ENCODE assay signal across 22 cellular contexts in genomic region chr14:49545716-49546115, GRCh38. TPM values are rescaled to one million over a fixed set of nuclear protein-coding genes. Genes with fewer than 3 reads are reported as not detected.
DNase-seq lines count a peak whose midpoint lies in the region; ATAC-seq, FAIRE-seq and TF ChIP-seq lines count a peak whose summit lies in the region.
"Had no signal": no experiment of that assay in that cellular context is flagged by ENCODE, and none has a peak within 500 bp of the region (broad histone marks: within the 10 kb centered on the region; RNA-seq: fewer than 3 reads in every experiment).

No MANE protein-coding gene starts in this region.

- no peak overlapping the region for H2BK15ac ChIP-seq in H1 (ENCODE audit: low read length)

- no peaks in the 10 kb centered on the region for H3F3A ChIP-seq in GM23338 (replicated peaks; ENCODE audit: low read depth)

- H3K36me3 ChIP-seq in GM23338 (ENCODE audit: insufficient read depth) (peaks cover 5% of the 10 kb centered on the region; the same call in 1 of the 2 replicates), H1 (ENCODE audit: control insufficient read depth in 2 of 4, insufficient read depth in 4 of 4, low read length in 3 of 4) (peaks cover 0 to 5% (median 0%) of the 10 kb centered on the region in 4 experiments; a peak in 2 of 8 replicates), parathyroid adenoma (ENCODE audit: control insufficient read depth, insufficient read depth, low read length) (no peaks in the 10 kb centered on the region), right lobe of liver (no peaks in the 10 kb centered on the region)

- no peak overlapping the region for H4K5ac ChIP-seq in H1 (ENCODE audit: insufficient read length, low read depth, low read length)

- no peaks in the 10 kb centered on the region for H3K9me2 ChIP-seq in GM23338 (ENCODE audit: insufficient read depth)

- H3K36me3 Mint-ChIP-seq in GM23338 (ENCODE audit: low read depth), result peaks cover 21% of the 10 kb centered on the region
- H3K36me3 Mint-ChIP-seq: CD8-positive, alpha-beta T cell had no signal

- H2AK5ac ChIP-seq in H1 (ENCODE audit: low read depth, low read length), result no peak overlapping the region

- H2BK12ac ChIP-seq in H1 (ENCODE audit: low read depth, low read length), result no peak overlapping the region

- H4K20me1 ChIP-seq in GM23338 (replicated peaks; ENCODE audit: insufficient read depth) (no peaks in the 10 kb centered on the region), H1 (replicated peaks in 1 of 2; ENCODE audit: control insufficient read depth in 1 of 2, insufficient read depth in 2 of 2, low read length in 2 of 2) (no peaks in the 10 kb centered on the region)
- H4K20me1 ChIP-seq: BLaER1 treated with 17β-estradiol and CSF1 and Interleukin-3, amounts not matched to agents 10 nM and 100 nM had no signal

- H3K4me1 Mint-ChIP-seq in GM23338, result peaks cover 25% of the 10 kb centered on the region
- H3K4me1 Mint-ChIP-seq: B cell had no signal

- DNase-seq in GM23338 (ENCODE audit: low spot score) (peak; percentile 40), H1 (ENCODE audit: low read depth in 1 of 2, low spot score in 2 of 2) (no peak), iPS-NIHi11 (ENCODE audit: low spot score) (peak; percentile 23), left ventricle myocardium superior (no peak), D721Med (ENCODE audit: insufficient read length, low spot score) (no peak), right lobe of liver (no peak)
- DNase-seq: Calu3; CD8-positive, alpha-beta T cell; DMS 273 treated with DMSO at 0.1 percent for 48 hours; DMS53; DND-41; EL; HCEC 1CT; IMR-90 had no signal

- intact Hi-C loops in left ventricle myocardium superior (cut with micrococcal nuclease) (no loop called here), right lobe of liver (cut with DNase I) (no loop called here)

- H3K27ac ChIP-seq in GM23338 (ENCODE audit: low read depth) (no peak overlapping the region), H1 (ENCODE audit: low read depth, low read length) (no peak overlapping the region), parathyroid adenoma (no peak overlapping the region), right lobe of liver (no peak overlapping the region)
- H3K27ac ChIP-seq: BLaER1 treated with 17β-estradiol and CSF1 and Interleukin-3, amounts not matched to agents 10 nM and 100 nM had no signal

- H3K27me3 Mint-ChIP-seq in GM23338 (ENCODE audit: insufficient read depth, low read depth, poor library complexity), result peaks cover 2% of the 10 kb centered on the region

- FAIRE-seq in H1 (lab: Jason Lieb, UNC) (no peak), D721Med (lab: Jason Lieb, UNC) (no peak)
- FAIRE-seq: G401.6, GM12891, GM18507, HTR-8/SVneo, K562 had no signal

- H2AFZ ChIP-seq in GM23338 (no peak overlapping the region), H1 (ENCODE audit: low read length) (no peak overlapping the region), parathyroid adenoma (peak overlapping the region; percentile 29)

- no peak overlapping the region for H3K18ac ChIP-seq in H1 (ENCODE audit: extremely low read depth, low read length)

- H3K23me2 ChIP-seq in H1 (ENCODE audit: low read depth, low read length), result no peaks in the 10 kb centered on the region; the same call in 1 of the 2 replicates

- H3K9ac ChIP-seq in H1 (replicated peaks in 1 of 4; ENCODE audit: extremely low read depth in 1 of 4, low read depth in 3 of 4, low read length in 3 of 4) (no peak overlapping the region), parathyroid adenoma (no peak overlapping the region)
- H3K9ac ChIP-seq: BLaER1 treated with 17β-estradiol and CSF1 and Interleukin-3, amounts not matched to agents 10 nM and 100 nM had no signal

- CTCF ChIA-PET in H1 (lab: Charles Lee; ENCODE audit: partially characterized antibody), result interaction anchor here (0.7 to 1.3 kb wide), 4 partner anchors 9 to 84 kb away, joined by 3 to 6 read pairs (median 3); no protein-coding TSS in a partner anchor

- TF ChIP-seq EP300 in H1 (IDR thresholded peaks at IDR 0.05; ENCODE audit: borderline replicate concordance in 1 of 2, low read depth in 2 of 2, low read length in 2 of 2), result no peak

- POLR2A ChIA-PET in H1 (lab: Charles Lee; ENCODE audit: partially characterized antibody), result interaction anchor here (1.8 kb wide), 1 partner anchor 39 kb away, joined by 8 read pairs; no protein-coding TSS in a partner anchor

- H3K4me3 Mint-ChIP-seq in GM23338, result no peak overlapping the region
- H3K4me3 Mint-ChIP-seq: B cell; CD8-positive, alpha-beta T cell had no signal

- H2BK5ac ChIP-seq in H1 (ENCODE audit: low read depth, low read length), result no peak overlapping the region

- H3K4me2 ChIP-seq in GM23338 (no peak overlapping the region), H1 (ENCODE audit: insufficient read depth in 1 of 2, low read depth in 2 of 2, low read length in 2 of 2) (no peak overlapping the region), parathyroid adenoma (ENCODE audit: low read length) (no peak overlapping the region)
- H3K4me2 ChIP-seq: BLaER1 treated with 17β-estradiol and CSF1 and Interleukin-3, amounts not matched to agents 10 nM and 100 nM had no signal

- no peak overlapping the region for H3K4ac ChIP-seq in H1 (replicated peaks; ENCODE audit: insufficient read length, low read depth, low read length)

- H3K9me3 ChIP-seq in H1 (ENCODE audit: insufficient read depth in 2 of 2, low read depth in 1 of 2, low read length in 1 of 2), result peaks cover 9 to 10% of the 10 kb centered on the region in 2 experiments; a peak in 3 of 4 replicates
- H3K9me3 ChIP-seq in parathyroid adenoma (ENCODE audit: control insufficient read depth, low read length), result no peaks in the 10 kb centered on the region
- H3K9me3 ChIP-seq in right lobe of liver, result no peaks in the 10 kb centered on the region

- H3K27ac Mint-ChIP-seq in GM23338, result no peak overlapping the region
- H3K27ac Mint-ChIP-seq: B cell; CD8-positive, alpha-beta T cell had no signal

- no peak overlapping the region for H2BK20ac ChIP-seq in H1 (ENCODE audit: low read length)

- H3K79me1 ChIP-seq in H1 (ENCODE audit: low read depth, low read length), result no peaks in the 10 kb centered on the region

- H3K14ac ChIP-seq in H1 (ENCODE audit: insufficient read length), result no peak overlapping the region

- no peak for TF ChIP-seq RAD21 in H1 (IDR thresholded peaks at IDR 0.05 in 1 of 2, conservative IDR thresholded peaks at IDR 0.05 in 1 of 2; ENCODE audit: low read depth in 2 of 2, low read length in 2 of 2)

- no peak overlapping the region for H4K8ac ChIP-seq in H1 (ENCODE audit: extremely low read depth, insufficient read depth, low read length)

- H4K91ac ChIP-seq in H1 (replicated peaks; ENCODE audit: insufficient read length, low read length), result peak overlapping the region; percentile 7

- H3K56ac ChIP-seq in H1 (replicated peaks; ENCODE audit: insufficient read length, low read depth, low read length), result no peak overlapping the region

- H3K79me2 ChIP-seq in GM23338 (replicated peaks; ENCODE audit: insufficient read depth) (no peaks in the 10 kb centered on the region), H1 (ENCODE audit: control insufficient read depth in 1 of 2, insufficient read depth in 2 of 2, low read length in 2 of 2) (no peaks in the 10 kb centered on the region), parathyroid adenoma (no peaks in the 10 kb centered on the region)

- H3K23ac ChIP-seq in H1 (ENCODE audit: insufficient read length), result no peak overlapping the region

- H3K9me3 Mint-ChIP-seq in GM23338, result peaks cover 18% of the 10 kb centered on the region
- H3K9me3 Mint-ChIP-seq: CD8-positive, alpha-beta T cell had no signal

- TF ChIP-seq POLR2A in H1 (IDR thresholded peaks at IDR 0.05; ENCODE audit: control extremely low read depth in 1 of 2, low read depth in 2 of 2, low read length in 2 of 2) (no peak), right lobe of liver (IDR thresholded peaks at IDR 0.05) (no peak)

- peak; percentile 19; the same call in 1 of the 3 replicates for ATAC-seq in GM23338
- no peak for ATAC-seq in left ventricle myocardium superior
- ATAC-seq in right lobe of liver, result no peak
- ATAC-seq: CD8-positive, alpha-beta T cell; K562 had no signal

- H3K4me3 ChIP-seq in GM23338, result no peak overlapping the region
- H3K4me3 ChIP-seq in H1 (ENCODE audit: extremely low read depth in 1 of 4, insufficient read depth in 2 of 4, low read depth in 3 of 4, low read length in 4 of 4), result no peak overlapping the region
- no peak overlapping the region for H3K4me3 ChIP-seq in parathyroid adenoma (ENCODE audit: low read depth, low read length)
- H3K4me3 ChIP-seq in right lobe of liver, result no peak overlapping the region
- H3K4me3 ChIP-seq: BLaER1 treated with 17β-estradiol and CSF1 and Interleukin-3, amounts not matched to agents 10 nM and 100 nM; K562 had no signal

- TF ChIP-seq CTCF in GM23338 (conservative IDR thresholded peaks at IDR 0.05; ENCODE audit: low read depth in 2 of 2) (no peak), H1 (IDR thresholded peaks at IDR 0.05; ENCODE audit: control extremely low read depth in 1 of 3, insufficient read depth in 1 of 3, low read depth in 1 of 3, low read length in 3 of 3) (no peak), parathyroid adenoma (IDR thresholded peaks at IDR 0.05) (no peak), D721Med (IDR thresholded peaks at IDR 0.05; ENCODE audit: insufficient read depth, missing control alignments) (no peak), right lobe of liver (IDR thresholded peaks at IDR 0.05) (no peak)

- 90% methylated on average over 3 of the region's 3 CpGs; no CpG with 5 or more reads in 1 of the 2 experiments for WGBS in H1 (ENCODE audit: extremely low coverage in 1 of 2, insufficient coverage in 1 of 2, insufficient read length in 1 of 2, insufficient replicate concordance in 2 of 2, low coverage in 1 of 2, low lambda C conversion rate in 2 of 2, missing lambda C conversion rate in 1 of 2), 2 experiments
- 92% methylated on average over 3 of the region's 3 CpGs for WGBS in right lobe of liver (ENCODE audit: insufficient coverage, low coverage, low lambda C conversion rate, missing lambda C conversion rate)

- H3K27me3 ChIP-seq in GM23338 (ENCODE audit: insufficient read depth) (no peaks in the 10 kb centered on the region), H1 (replicated peaks in 1 of 4; ENCODE audit: control insufficient read depth in 3 of 4, extremely low read depth in 1 of 4, insufficient read depth in 3 of 4, low read length in 3 of 4) (no peaks in the 10 kb centered on the region), parathyroid adenoma (ENCODE audit: control insufficient read depth, insufficient read depth, low read length) (no peaks in the 10 kb centered on the region), right lobe of liver (no peaks in the 10 kb centered on the region)
- H3K27me3 ChIP-seq: BLaER1 treated with 17β-estradiol and CSF1 and Interleukin-3, amounts not matched to agents 10 nM and 100 nM had no signal

- H2BK120ac ChIP-seq in H1 (replicated peaks; ENCODE audit: low read depth, low read length), result no peak overlapping the region

- H3K4me1 ChIP-seq in GM23338 (ENCODE audit: insufficient read depth), result peaks cover 18% of the 10 kb centered on the region
- peaks cover 0 to 9% (median 5%) of the 10 kb centered on the region in 4 experiments; a peak in 3 of 7 replicates for H3K4me1 ChIP-seq in H1 (replicated peaks in 1 of 4; ENCODE audit: control insufficient read depth in 3 of 4, insufficient read depth in 4 of 4, low read length in 3 of 4)
- peaks cover 13% of the 10 kb centered on the region for H3K4me1 ChIP-seq in parathyroid adenoma
- peaks cover 0 to 13% (median 6%) of the 10 kb centered on the region in 4 donors for H3K4me1 ChIP-seq in right lobe of liver
- H3K4me1 ChIP-seq: BLaER1 treated with 17β-estradiol and CSF1 and Interleukin-3, amounts not matched to agents 10 nM and 100 nM had no signal

RNA-seq across cellular contexts. Expression of gene RPS29, which starts 40.5 kb away (rescaled TPM):
- 2,294 and 3,734 TPM in 2 replicates for total RNA-seq in GM23338 (2014; rRNA removed; shearing (Covaris generic))
- polyA plus RNA-seq in GM23338 (2016; fragmentation: Nextera tagmentation; extraction: Ambion mirVana) (2,556 and 2,560 TPM in 2 replicates), H1 (2011; rRNA removed) (23,165 and 25,452 TPM in 2 replicates)
- total RNA-seq in H1 (2021; fragmentation: NEBNext Ultra II Directional; extraction: Animal tissue kit (Norgen Biotek cat#: 25700)), result 2,193 and 2,231 TPM in 2 replicates
- polyA plus RNA-seq in H1 (2011; cell fraction: cytosol; rRNA removed), result 9,180 TPM
- polyA plus RNA-seq in H1 (2011; cell fraction: nucleus; rRNA removed), result 3,431 TPM
- polyA plus RNA-seq in H1 (2012, experiment 1 of 2), result 5,698 to 10,591 TPM (median 8,160 TPM) in 4 replicates
- polyA plus RNA-seq in H1 (2012, experiment 2 of 2), result 10,886 TPM
- 22,481 TPM for polyA plus RNA-seq in H1 (2013, experiment 1 of 2)
- 21,829 TPM for polyA plus RNA-seq in H1 (2013, experiment 2 of 2)
- 587 and 772 TPM in 2 replicates for polyA minus RNA-seq in H1 (2011; rRNA and poly(A)+ RNA removed)
- polyA minus RNA-seq in H1 (2011; cell fraction: cytosol; rRNA and poly(A)+ RNA removed), result 613 TPM
- 1,083 TPM for polyA minus RNA-seq in H1 (2011; cell fraction: nucleus; rRNA and poly(A)+ RNA removed)
- total RNA-seq in left ventricle myocardium superior (791 TPM), right lobe of liver (1,000 to 10,000 TPM in 2 of 6 experiments, 100 to 1,000 TPM in 4; 431 to 1,761 (median 531) TPM)

RNA-seq across cellular contexts. Expression of gene LRR1, which starts 53.0 kb away (rescaled TPM):
- 27.8 and 31.8 TPM in 2 replicates for total RNA-seq in GM23338 (2014; rRNA removed; shearing (Covaris generic))
- polyA plus RNA-seq in GM23338 (2016; fragmentation: Nextera tagmentation; extraction: Ambion mirVana) (37.7 and 41.9 TPM in 2 replicates), H1 (2011; rRNA removed) (17.9 and 30.7 TPM in 2 replicates)
- total RNA-seq in H1 (2021; fragmentation: NEBNext Ultra II Directional; extraction: Animal tissue kit (Norgen Biotek cat#: 25700)), result 37.5 and 37.7 TPM in 2 replicates
- polyA plus RNA-seq in H1 (2011; cell fraction: cytosol; rRNA removed), result 25.5 TPM
- polyA plus RNA-seq in H1 (2011; cell fraction: nucleus; rRNA removed), result 23.5 TPM
- polyA plus RNA-seq in H1 (2012, experiment 1 of 2), result 20.3 to 30.6 TPM (median 25.3 TPM) in 4 replicates
- 15.6 TPM for polyA plus RNA-seq in H1 (2012, experiment 2 of 2)
- polyA plus RNA-seq in H1 (2013, experiment 1 of 2), result 29.5 TPM
- 28.0 TPM for polyA plus RNA-seq in H1 (2013, experiment 2 of 2)
- 13.4 and 15.4 TPM in 2 replicates for polyA minus RNA-seq in H1 (2011; rRNA and poly(A)+ RNA removed)
- 13.9 TPM for polyA minus RNA-seq in H1 (2011; cell fraction: cytosol; rRNA and poly(A)+ RNA removed)
- 21.0 TPM for polyA minus RNA-seq in H1 (2011; cell fraction: nucleus; rRNA and poly(A)+ RNA removed)
- total RNA-seq in left ventricle myocardium superior (5.8 TPM), right lobe of liver (1 to 10 TPM; 3.1 to 5.6 (median 4.3) TPM)

Comparison
In these comparisons a context has a peak if more than half of its experiments do, and no peak if none do; other contexts are left out.
1. DNase-seq: peak in GM23338 (single experiment) and iPS-NIHi11 (single experiment); none in H1 (0 of 2), left ventricle myocardium superior (single experiment), D721Med (single experiment) and right lobe of liver (0 of 3).